Comparison of ENCODE assay signal across 1 cellular context in the genomic region with DNA sequence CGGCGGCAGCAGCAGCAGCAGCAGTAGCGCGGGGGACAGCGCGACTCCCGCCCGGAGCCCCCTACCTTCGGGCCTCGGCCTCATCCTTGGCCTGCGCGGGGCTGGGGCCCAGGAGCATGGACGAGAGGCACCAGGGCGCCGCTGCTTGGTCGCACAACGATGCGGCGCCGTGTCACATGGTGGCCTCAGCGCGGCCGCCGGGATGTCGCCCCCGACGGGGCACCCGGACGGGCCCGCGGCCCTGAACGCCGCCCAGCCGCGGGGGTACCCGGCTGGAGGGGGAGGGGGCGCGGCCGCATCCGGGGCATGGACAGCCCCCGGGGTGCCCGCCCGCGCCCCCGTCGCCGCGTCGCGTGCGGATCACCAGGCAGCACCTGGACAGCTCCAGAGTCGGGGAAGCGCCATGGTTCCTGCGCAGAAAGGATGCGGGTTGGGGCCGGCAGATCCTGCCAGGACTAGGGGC.
TF ChIP-seq lines count a peak whose summit lies in the region.

No MANE protein-coding gene starts in this region.

TF ChIP-seq in GM23338, 12 proteins besides CTCF, POLR2A, EP300 and RAD21:
- TF ChIP-seq, protein P1, sequence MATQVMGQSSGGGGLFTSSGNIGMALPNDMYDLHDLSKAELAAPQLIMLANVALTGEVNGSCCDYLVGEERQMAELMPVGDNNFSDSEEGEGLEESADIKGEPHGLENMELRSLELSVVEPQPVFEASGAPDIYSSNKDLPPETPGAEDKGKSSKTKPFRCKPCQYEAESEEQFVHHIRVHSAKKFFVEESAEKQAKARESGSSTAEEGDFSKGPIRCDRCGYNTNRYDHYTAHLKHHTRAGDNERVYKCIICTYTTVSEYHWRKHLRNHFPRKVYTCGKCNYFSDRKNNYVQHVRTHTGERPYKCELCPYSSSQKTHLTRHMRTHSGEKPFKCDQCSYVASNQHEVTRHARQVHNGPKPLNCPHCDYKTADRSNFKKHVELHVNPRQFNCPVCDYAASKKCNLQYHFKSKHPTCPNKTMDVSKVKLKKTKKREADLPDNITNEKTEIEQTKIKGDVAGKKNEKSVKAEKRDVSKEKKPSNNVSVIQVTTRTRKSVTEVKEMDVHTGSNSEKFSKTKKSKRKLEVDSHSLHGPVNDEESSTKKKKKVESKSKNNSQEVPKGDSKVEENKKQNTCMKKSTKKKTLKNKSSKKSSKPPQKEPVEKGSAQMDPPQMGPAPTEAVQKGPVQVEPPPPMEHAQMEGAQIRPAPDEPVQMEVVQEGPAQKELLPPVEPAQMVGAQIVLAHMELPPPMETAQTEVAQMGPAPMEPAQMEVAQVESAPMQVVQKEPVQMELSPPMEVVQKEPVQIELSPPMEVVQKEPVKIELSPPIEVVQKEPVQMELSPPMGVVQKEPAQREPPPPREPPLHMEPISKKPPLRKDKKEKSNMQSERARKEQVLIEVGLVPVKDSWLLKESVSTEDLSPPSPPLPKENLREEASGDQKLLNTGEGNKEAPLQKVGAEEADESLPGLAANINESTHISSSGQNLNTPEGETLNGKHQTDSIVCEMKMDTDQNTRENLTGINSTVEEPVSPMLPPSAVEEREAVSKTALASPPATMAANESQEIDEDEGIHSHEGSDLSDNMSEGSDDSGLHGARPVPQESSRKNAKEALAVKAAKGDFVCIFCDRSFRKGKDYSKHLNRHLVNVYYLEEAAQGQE (IDR thresholded peaks at IDR 0.05; ENCODE audit: unreplicated experiment): peak; percentile 74
- TF ChIP-seq JUNB (IDR thresholded peaks at IDR 0.05; ENCODE audit: unreplicated experiment): no peak
- TF ChIP-seq EZH2phosphoT487 (IDR thresholded peaks at IDR 0.05; ENCODE audit: unreplicated experiment): no peak
- TF ChIP-seq CREB1 (CRISPR knock-in tag; IDR thresholded peaks at IDR 0.05; ENCODE audit: low read depth): no peak; the same call in 1 of the 2 replicates
TF ChIP-seq in GM23338: peak in this region for 1.
